Comparison of ENCODE assay signal across 24 cellular contexts in the genomic region with DNA sequence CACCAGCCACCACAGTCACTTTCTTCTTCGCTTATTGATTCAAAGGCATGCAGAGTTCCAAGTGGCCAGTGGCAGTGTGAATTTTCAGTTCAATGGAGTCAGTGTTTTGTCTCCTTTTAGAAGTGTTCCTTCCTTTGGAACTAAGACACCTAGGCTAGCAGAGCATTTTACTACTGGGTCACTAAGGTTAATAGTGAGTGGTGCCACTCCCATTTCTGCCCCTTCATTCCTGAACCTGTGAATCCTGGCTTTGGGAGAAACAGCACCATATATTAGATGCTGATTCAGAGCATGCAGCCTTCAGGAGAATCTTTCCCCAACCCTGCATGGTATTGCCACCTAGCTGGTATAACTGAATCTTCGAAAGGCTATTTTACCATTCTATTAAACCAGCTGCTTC.
"Had no signal": no experiment of that assay in that cellular context is flagged by ENCODE, and none has a peak within 500 bp of the region (broad histone marks: within the 10 kb centered on the region; RNA-seq: fewer than 3 reads in every experiment).

No MANE protein-coding gene starts in this region.

- H3K36me3 ChIP-seq: colonic mucosa, esophagus squamous epithelium, gastrocnemius medialis, gastroesophageal sphincter, heart left ventricle, heart right ventricle had no signal

- H3K4me1 ChIP-seq: colonic mucosa, esophagus squamous epithelium, foreskin keratinocyte, gastrocnemius medialis, gastroesophageal sphincter, heart left ventricle, heart right ventricle had no signal

- H3K27me3 Mint-ChIP-seq: dendritic cell treated with granulocyte-macrophage colony-stimulating factor and Interleukin-4, amounts not matched to agents 40 ng/mL and 50 ng/mL, for 4 days had no signal

- DNase-seq: colonic mucosa; cortex of kidney; dermis blood vessel endothelial cell; dorsolateral prefrontal cortex; effector CD4-positive, alpha-beta T cell; effector CD8-positive, alpha-beta T cell; effector memory CD4-positive, alpha-beta T cell; effector memory CD8-positive, alpha-beta T cell; endodermal cell; erythroblast; esophagus squamous epithelium; foreskin fibroblast; foreskin keratinocyte; foreskin melanocyte; gastrocnemius medialis; glutamatergic neuron; head of caudate nucleus; heart left ventricle; heart right ventricle had no signal

- H3K9me3 ChIP-seq: colonic mucosa, esophagus squamous epithelium, gastrocnemius medialis, gastroesophageal sphincter, heart left ventricle had no signal

- H3K27ac Mint-ChIP-seq: dendritic cell treated with granulocyte-macrophage colony-stimulating factor and Interleukin-4, amounts not matched to agents 40 ng/mL and 50 ng/mL, for 4 days; effector memory CD8-positive, alpha-beta T cell; endodermal cell had no signal

- H3K9me3 Mint-ChIP-seq: dendritic cell treated with granulocyte-macrophage colony-stimulating factor and Interleukin-4, amounts not matched to agents 40 ng/mL and 50 ng/mL, for 4 days; effector memory CD8-positive, alpha-beta T cell had no signal

- ATAC-seq: effector memory CD8-positive, alpha-beta T cell; esophagus mucosa; foreskin keratinocyte; gastrocnemius medialis; gastroesophageal sphincter; heart left ventricle; heart right ventricle had no signal

- H3K4me3 Mint-ChIP-seq: dendritic cell treated with granulocyte-macrophage colony-stimulating factor and Interleukin-4, amounts not matched to agents 40 ng/mL and 50 ng/mL, for 4 days; effector memory CD8-positive, alpha-beta T cell; endodermal cell had no signal

- H3K27me3 ChIP-seq: colonic mucosa, dorsolateral prefrontal cortex, esophagus squamous epithelium, foreskin keratinocyte, gastrocnemius medialis, gastroesophageal sphincter, heart left ventricle, heart right ventricle had no signal

- H3K4me3 ChIP-seq: colonic mucosa, coronary artery, dorsolateral prefrontal cortex, esophagus squamous epithelium, gastrocnemius medialis, gastroesophageal sphincter, heart left ventricle, heart right ventricle had no signal

- H3K27ac ChIP-seq: colonic mucosa, coronary artery, dorsolateral prefrontal cortex, epithelial cell of prostate, esophagus squamous epithelium, foreskin keratinocyte, gastrocnemius medialis, gastroesophageal sphincter, heart left ventricle, heart right ventricle had no signal
